In genomic region chr1:26743426-26744059, GRCh38 we compare ENCODE assay signal across 8 cellular contexts. TPM values are rescaled to one million over a fixed set of nuclear protein-coding genes. Genes with fewer than 3 reads are reported as not detected.
DNase-seq lines count a peak whose midpoint lies in the region; ATAC-seq and TF ChIP-seq lines count a peak whose summit lies in the region.

No MANE protein-coding gene starts in this region.

- no peak for ATAC-seq in activated T-cell treated with anti-CD3 and anti-CD28 coated beads, Interleukin-2, amount 50 U/mL, for 72 hours (replicated peaks in 1 of 2)
- ATAC-seq in HG02973 (IDR thresholded peaks at IDR 0.05; ENCODE audit: unreplicated experiment) = no peak

- intact Hi-C loops in tibial artery (cut with DNase I; ENCODE audit: low total_unique reads) = no loop called here

- H3K4me2 ChIP-seq in SU-DHL-6 (ENCODE audit: low read depth, low read length, poor library complexity, severe bottlenecking) = peak overlapping the region; percentile 80

- H3K9me2 ChIP-seq in SU-DHL-6 (replicated peaks; ENCODE audit: insufficient read depth, low read length) = no peaks in the 10 kb centered on the region

- peaks cover 42% of the 10 kb centered on the region for H3F3A ChIP-seq in SU-DHL-6 (ENCODE audit: insufficient read depth)

- no peaks in the 10 kb centered on the region for H4K20me1 ChIP-seq in SU-DHL-6 (ENCODE audit: low read depth, low read length)

- peak overlapping the region; percentile 91 for H3K27ac ChIP-seq in SU-DHL-6 (ENCODE audit: low read depth, low read length)
- peak overlapping the region; percentile 26 to 58 for H3K27ac ChIP-seq in tibial artery

- H2AFZ ChIP-seq in SU-DHL-6 (ENCODE audit: low read depth, low read length, severe bottlenecking) = no peak overlapping the region

- H3K27me3 ChIP-seq in SU-DHL-6 (ENCODE audit: low read length) (no peaks in the 10 kb centered on the region), tibial artery (no peaks in the 10 kb centered on the region)

- peaks cover 34% of the 10 kb centered on the region for H3K36me3 ChIP-seq in SU-DHL-6 (ENCODE audit: low read length)
- H3K36me3 ChIP-seq in tibial artery = peaks cover 0 to 71% (median 16%) of the 10 kb centered on the region in 3 donors

- no peaks in the 10 kb centered on the region for H3K27me3 Mint-ChIP-seq in activated T-cell treated with anti-CD3 and anti-CD28 coated beads, Interleukin-2, amount 50 U/mL, for 72 hours (ENCODE audit: low read depth)
- H3K27me3 Mint-ChIP-seq in glutamatergic neuron (ENCODE audit: unreplicated experiment) = peaks cover 2% of the 10 kb centered on the region

- peak overlapping the region; percentile 50 to 75 for H3K4me3 Mint-ChIP-seq in activated T-cell treated with anti-CD3 and anti-CD28 coated beads, Interleukin-2, amount 50 U/mL, for 72 hours
- no peak overlapping the region for H3K4me3 Mint-ChIP-seq in glutamatergic neuron (ENCODE audit: unreplicated experiment)

- H3K9me3 ChIP-seq in SU-DHL-6 (ENCODE audit: insufficient read depth, low read length) = no peaks in the 10 kb centered on the region
- H3K9me3 ChIP-seq in tibial artery = no peaks in the 10 kb centered on the region

- no peaks in the 10 kb centered on the region for H3K9me3 Mint-ChIP-seq in activated T-cell treated with anti-CD3 and anti-CD28 coated beads, Interleukin-2, amount 50 U/mL, for 72 hours
- peaks cover 14% of the 10 kb centered on the region for H3K9me3 Mint-ChIP-seq in glutamatergic neuron (ENCODE audit: unreplicated experiment)

- peaks cover 91% of the 10 kb centered on the region for H3K4me1 Mint-ChIP-seq in activated T-cell treated with anti-CD3 and anti-CD28 coated beads, Interleukin-2, amount 50 U/mL, for 72 hours (ENCODE audit: low read depth)
- peaks cover 17% of the 10 kb centered on the region for H3K4me1 Mint-ChIP-seq in glutamatergic neuron (ENCODE audit: low read depth, unreplicated experiment)

- no peak for DNase-seq in activated T-cell treated with anti-CD3 and anti-CD28 coated beads, Interleukin-2, amount 50 U/mL, for 72 hours
- DNase-seq in activated T-cell treated with anti-CD3 and anti-CD28 coated beads, Interleukin-2, amount 50 U/mL, for 1 hour = no peak
- no peak for DNase-seq in glutamatergic neuron
- no peak for DNase-seq in tibial artery
- no peak for DNase-seq in SIG-M5 (lab: John Stamatoyannopoulos, UW)
- DNase-seq in NCI-H446 (lab: John Stamatoyannopoulos, UW) = no peak

- peaks cover 91% of the 10 kb centered on the region for H3K79me2 ChIP-seq in SU-DHL-6 (ENCODE audit: insufficient read depth, low read length)

- H3K27ac Mint-ChIP-seq in activated T-cell treated with anti-CD3 and anti-CD28 coated beads, Interleukin-2, amount 50 U/mL, for 72 hours = peak overlapping the region; percentile 36
- peak overlapping the region; percentile 82 for H3K27ac Mint-ChIP-seq in glutamatergic neuron (ENCODE audit: unreplicated experiment)

- peaks cover 0 to 45% (median 26%) of the 10 kb centered on the region in 4 donors for H3K4me1 ChIP-seq in tibial artery

- peaks cover 8 to 36% of the 10 kb centered on the region in 2 donors for H3K36me3 Mint-ChIP-seq in activated T-cell treated with anti-CD3 and anti-CD28 coated beads, Interleukin-2, amount 50 U/mL, for 72 hours (ENCODE audit: insufficient read depth in 2 of 2)
- H3K36me3 Mint-ChIP-seq in glutamatergic neuron (ENCODE audit: unreplicated experiment) = peaks cover 4% of the 10 kb centered on the region

- TF ChIP-seq CTCF in SU-DHL-6 (IDR thresholded peaks at IDR 0.05; ENCODE audit: insufficient read depth, low read length, poor library complexity, severe bottlenecking) (no peak), glutamatergic neuron (IDR thresholded peaks at IDR 0.05; ENCODE audit: partially characterized antibody, unreplicated experiment) (no peak), tibial artery (IDR thresholded peaks at IDR 0.05) (no peak)

- peak overlapping the region; percentile 11 for H3K4me3 ChIP-seq in SU-DHL-6 (ENCODE audit: insufficient read depth, low read length, poor library complexity, severe bottlenecking)
- no peak overlapping the region for H3K4me3 ChIP-seq in tibial artery

- peak overlapping the region; percentile 43 for H3K9ac ChIP-seq in SU-DHL-6 (ENCODE audit: low read length)

RNA-seq across cellular contexts. Expression of gene PIGV, which starts 44.2 kb away (rescaled TPM):
- 10 to 100 TPM; 19.4 to 20.0 TPM for total RNA-seq in activated T-cell treated with anti-CD3 and anti-CD28 coated beads, Interleukin-2, amount 50 U/mL, for 72 hours
- total RNA-seq in glutamatergic neuron (ENCODE audit: unreplicated experiment) = 6.7 TPM

RNA-seq across cellular contexts. Expression of gene ARID1A, which starts 47.7 kb away (rescaled TPM):
- total RNA-seq in activated T-cell treated with anti-CD3 and anti-CD28 coated beads, Interleukin-2, amount 50 U/mL, for 72 hours = 10 to 100 TPM; 95.1 to 97.3 TPM
- 187 TPM for total RNA-seq in glutamatergic neuron (ENCODE audit: unreplicated experiment)
